In genomic region chr9:111866976-111867375, GRCh38 we compare ENCODE assay signal across 9 cellular contexts. TPM values are rescaled to one million over a fixed set of nuclear protein-coding genes. Genes with fewer than 3 reads are reported as not detected.
A peak's percentile ranks its signal among the peaks of the same experiment; 100 is the strongest.
DNase-seq lines count a peak whose midpoint lies in the region; ATAC-seq, FAIRE-seq and TF ChIP-seq lines count a peak whose summit lies in the region.
"Had no signal": no experiment of that assay in that cellular context is flagged by ENCODE, and none has a peak within 500 bp of the region (broad histone marks: within the 10 kb centered on the region; RNA-seq: fewer than 3 reads in every experiment).

No MANE protein-coding gene starts in this region.

- H4K8ac ChIP-seq in mesenchymal stem cell (ENCODE audit: low read length), result no peak overlapping the region

- no peaks in the 10 kb centered on the region for H3K79me2 ChIP-seq in K562 (ENCODE audit: control insufficient read depth, insufficient read depth, low read length)

- H3K9me3 ChIP-seq in K562 (replicated peaks; ENCODE audit: control insufficient read depth, insufficient read depth, low read depth, low read length), result no peaks in the 10 kb centered on the region
- peaks cover 5% of the 10 kb centered on the region for H3K9me3 ChIP-seq in mesenchymal stem cell (ENCODE audit: control insufficient read depth, low read length)
- H3K9me3 ChIP-seq: right lobe of liver had no signal

- H3K4ac ChIP-seq in mesenchymal stem cell (ENCODE audit: low read depth in 1 of 2, low read length in 2 of 2), result no peak overlapping the region

- no peak overlapping the region for H3K4me3 ChIP-seq in K562
- H3K4me3 ChIP-seq in mesenchymal stem cell (ENCODE audit: insufficient read depth in 1 of 2, low read depth in 1 of 2, low read length in 2 of 2), result no peak overlapping the region
- H3K4me3 ChIP-seq: right lobe of liver had no signal

- CTCF ChIA-PET in K562 (lab: Yijun Ruan, JAX; ENCODE audit: low intra/inter-chr PET ratio), result no interaction called here

- TF ChIP-seq EP300 in K562 (IDR thresholded peaks at IDR 0.05; ENCODE audit: low read length), result peak; percentile 51; the same call in 1 of the 2 replicates

- peak overlapping the region; percentile 52 for H2AFZ ChIP-seq in K562 (ENCODE audit: low read depth, low read length)
- H2AFZ ChIP-seq in mesenchymal stem cell (ENCODE audit: low read depth, low read length), result no peak overlapping the region

- no TSS peak for BruUV-seq in K562 (replicated peaks; lab: Mats Ljungman, UMichigan)

- H3K4me1 ChIP-seq in K562 (replicated peaks in 1 of 2; ENCODE audit: control insufficient read depth in 2 of 2, insufficient read depth in 2 of 2, low read length in 2 of 2) (peaks cover 0 to 8% of the 10 kb centered on the region in 2 experiments; a peak in 4 of 5 replicates), mesenchymal stem cell (ENCODE audit: control insufficient read depth, insufficient read depth, low read depth, low read length) (no peaks in the 10 kb centered on the region)
- H3K4me1 ChIP-seq: right lobe of liver had no signal

- H3K14ac ChIP-seq in mesenchymal stem cell (ENCODE audit: low read length in 2 of 2), result no peak overlapping the region

- H3K36me3 ChIP-seq in K562 (ENCODE audit: control insufficient read depth, insufficient read depth, low read length) (no peaks in the 10 kb centered on the region), mesenchymal stem cell (ENCODE audit: control insufficient read depth in 1 of 2, insufficient read depth in 2 of 2, low read depth in 1 of 2, low read length in 2 of 2) (no peaks in the 10 kb centered on the region)
- H3K36me3 ChIP-seq: right lobe of liver had no signal

- intact Hi-C loops in K562 (cut with micrococcal nuclease), result no loop called here

- no peak overlapping the region for H4K91ac ChIP-seq in mesenchymal stem cell (ENCODE audit: low read length)

- H3K23ac ChIP-seq in mesenchymal stem cell (ENCODE audit: low read length in 2 of 2), result no peak overlapping the region

- H2AK5ac ChIP-seq in mesenchymal stem cell (ENCODE audit: low read length, severe bottlenecking), result no peak overlapping the region

- no peak overlapping the region for H3K27ac ChIP-seq in K562 (ENCODE audit: extremely low read depth, low read depth, low read length)
- no peak overlapping the region for H3K27ac ChIP-seq in mesenchymal stem cell (ENCODE audit: low read length, poor library complexity, severe bottlenecking)
- H3K27ac ChIP-seq: right lobe of liver had no signal

- no peaks in the 10 kb centered on the region for H4K20me1 ChIP-seq in K562 (replicated peaks; ENCODE audit: control insufficient read depth, insufficient read depth, low read length)

- ATAC-seq in K562, result peak; percentile 86

- POLR2A ChIA-PET in K562 (lab: Yijun Ruan, JAX), result no interaction called here

- no peak overlapping the region for H3K18ac ChIP-seq in mesenchymal stem cell (ENCODE audit: low read depth in 1 of 2, low read length in 2 of 2)

- DNase-seq in EH (ENCODE audit: low read depth) (peak; percentile 87), M059J (ENCODE audit: low read depth) (peak; percentile 80), K562 (ENCODE audit: extremely low read depth in 1 of 4, low spot score in 3 of 4) (peak; percentile 20 to 44 (median 26)), mesenchymal stem cell (peak; percentile 78), NCI-H2196 (lab: John Stamatoyannopoulos, UW; ENCODE audit: unreplicated experiment) (no peak), inferior parietal cortex (ENCODE audit: extremely low spot score) (no peak), DMS153 treated with DMSO at 0.1 percent for 48 hours (lab: John Stamatoyannopoulos, UW; ENCODE audit: unreplicated experiment) (no peak), nucleus accumbens (lab: John Stamatoyannopoulos, UW) (no peak)
- DNase-seq: right lobe of liver had no signal

- H2BK12ac ChIP-seq in mesenchymal stem cell (ENCODE audit: low read length in 2 of 2), result no peak overlapping the region

- no peak for TF ChIP-seq CTCF in K562 (IDR thresholded peaks at IDR 0.05 in 2 of 3, conservative IDR thresholded peaks at IDR 0.05 in 1 of 3; ENCODE audit: insufficient read depth in 2 of 3, low read depth in 1 of 3, low read length in 3 of 3)

- in situ Hi-C loops in K562 (cut with MboI), result no loop called here

- no peak overlapping the region for H3K9ac ChIP-seq in K562 (ENCODE audit: insufficient read depth in 1 of 2, low read depth in 2 of 2, low read length in 2 of 2)
- H3K9ac ChIP-seq in mesenchymal stem cell (ENCODE audit: low read length), result no peak overlapping the region

- TF ChIP-seq RAD21 in K562 (CRISPR knock-in tag; conservative IDR thresholded peaks at IDR 0.05 in 1 of 2, IDR thresholded peaks at IDR 0.05 in 1 of 2), result no peak

- no peak overlapping the region for H2BK15ac ChIP-seq in mesenchymal stem cell (ENCODE audit: low read depth, poor library complexity, severe bottlenecking)

- no peak overlapping the region for H2BK120ac ChIP-seq in mesenchymal stem cell (ENCODE audit: low read depth, low read length)

- TF ChIP-seq POLR2A in K562 (conservative IDR thresholded peaks at IDR 0.05), result no peak

- H2BK5ac ChIP-seq in mesenchymal stem cell (ENCODE audit: low read depth, low read length, poor library complexity, severe bottlenecking), result no peak overlapping the region

- H3K27me3 ChIP-seq in K562 (ENCODE audit: control insufficient read depth in 2 of 2, insufficient read depth in 2 of 2, low read length in 2 of 2), result no peaks in the 10 kb centered on the region; a peak in 1 of 5 replicates
- H3K27me3 ChIP-seq in mesenchymal stem cell (ENCODE audit: control insufficient read depth in 1 of 2, insufficient read depth in 1 of 2, low read length in 2 of 2), result no peaks in the 10 kb centered on the region
- H3K27me3 ChIP-seq: right lobe of liver had no signal

- H3K4me2 ChIP-seq in K562 (ENCODE audit: insufficient read depth, low read length) (no peak overlapping the region), mesenchymal stem cell (ENCODE audit: low read length, poor library complexity, severe bottlenecking) (no peak overlapping the region)

- WGBS in K562 (ENCODE audit: insufficient coverage, low coverage, missing lambda C conversion rate), result 16% methylated on average over 5 of the region's 5 CpGs
- WGBS in mesenchymal stem cell, result 24% methylated on average over 4 of the region's 5 CpGs

- H3K9me1 ChIP-seq in K562 (ENCODE audit: control insufficient read depth, insufficient read depth, low read length), result no peaks in the 10 kb centered on the region

- H3K79me1 ChIP-seq in mesenchymal stem cell (replicated peaks; ENCODE audit: low read length, poor library complexity, severe bottlenecking), result no peaks in the 10 kb centered on the region

- FAIRE-seq in K562 (lab: Jason Lieb, UNC), result peak; percentile 81

TF ChIP-seq in K562, 482 proteins besides CTCF, POLR2A, EP300 and RAD21 (continues in another document):
- TF ChIP-seq SMARCA5 (IDR thresholded peaks at IDR 0.05), result no peak
- TF ChIP-seq, protein P1, sequence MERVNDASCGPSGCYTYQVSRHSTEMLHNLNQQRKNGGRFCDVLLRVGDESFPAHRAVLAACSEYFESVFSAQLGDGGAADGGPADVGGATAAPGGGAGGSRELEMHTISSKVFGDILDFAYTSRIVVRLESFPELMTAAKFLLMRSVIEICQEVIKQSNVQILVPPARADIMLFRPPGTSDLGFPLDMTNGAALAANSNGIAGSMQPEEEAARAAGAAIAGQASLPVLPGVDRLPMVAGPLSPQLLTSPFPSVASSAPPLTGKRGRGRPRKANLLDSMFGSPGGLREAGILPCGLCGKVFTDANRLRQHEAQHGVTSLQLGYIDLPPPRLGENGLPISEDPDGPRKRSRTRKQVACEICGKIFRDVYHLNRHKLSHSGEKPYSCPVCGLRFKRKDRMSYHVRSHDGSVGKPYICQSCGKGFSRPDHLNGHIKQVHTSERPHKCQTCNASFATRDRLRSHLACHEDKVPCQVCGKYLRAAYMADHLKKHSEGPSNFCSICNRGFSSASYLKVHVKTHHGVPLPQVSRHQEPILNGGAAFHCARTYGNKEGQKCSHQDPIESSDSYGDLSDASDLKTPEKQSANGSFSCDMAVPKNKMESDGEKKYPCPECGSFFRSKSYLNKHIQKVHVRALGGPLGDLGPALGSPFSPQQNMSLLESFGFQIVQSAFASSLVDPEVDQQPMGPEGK (CRISPR knock-in tag; IDR thresholded peaks at IDR 0.05; ENCODE audit: borderline replicate concordance), result no peak
- TF ChIP-seq EP400 (IDR thresholded peaks at IDR 0.05), result 0 out of 2 replicates have a peak, but pooled peaks have one; percentile 14
- TF ChIP-seq RAD51 (IDR thresholded peaks at IDR 0.05; ENCODE audit: borderline replicate concordance, low read depth), result no peak
- TF ChIP-seq ZNF133 (CRISPR knock-in tag; IDR thresholded peaks at IDR 0.05), result no peak
- TF ChIP-seq CBFB (CRISPR knock-in tag; IDR thresholded peaks at IDR 0.05), result no peak

RNA-seq across cellular contexts. Expression of gene UGCG, which starts 29.6 kb away (rescaled TPM):
- 74.1 and 99.2 TPM in 2 replicates for total RNA-seq in M059J (2014; rRNA removed; shearing (Covaris generic))
- 44.9 and 109 TPM in 2 replicates for total RNA-seq in K562 (2011; cell fraction: chromatin; rRNA removed; ENCODE audit: low replicate concordance)
- total RNA-seq in K562 (2011; cell fraction: nucleolus; rRNA removed), result 33.4 and 39.1 TPM in 2 replicates
- total RNA-seq in K562 (2011; cell fraction: nucleoplasm; rRNA removed), result 72.1 and 87.3 TPM in 2 replicates
- total RNA-seq in K562 (2014; rRNA removed) (21.6 and 22.2 TPM in 2 replicates), K562 (2014; rRNA removed; fragmentation: Illumina TruSeq; extraction: Trizol) (37.9 and 44.3 TPM in 2 replicates), K562 (2015; rRNA removed; fragmentation: Illumina TruSeq; extraction: Trizol) (26.2 and 26.6 TPM in 2 replicates), K562 (2021) (29.5 and 30.2 TPM in 2 replicates)
- polyA plus RNA-seq in K562 (2011; rRNA removed) (31.3 and 40.3 TPM in 2 replicates), K562 (2014; fragmentation: Illumina TruSeq; extraction: Trizol) (18.6 and 20.0 TPM in 2 replicates), K562 (2014; fragmentation: Nextera tagmentation; extraction: Ambion mirVana) (10 to 100 TPM; 29.2 to 31.9 TPM), K562 (2014; rRNA removed) (20.8 and 24.3 TPM in 2 replicates)
- polyA plus RNA-seq in K562 (2011; cell fraction: cytosol; rRNA removed), result 8.2 and 17.8 TPM in 2 replicates
- 15.1 and 24.8 TPM in 2 replicates for polyA plus RNA-seq in K562 (2011; cell fraction: nucleus; rRNA removed)
- polyA plus RNA-seq in K562 (2012), result 10.1 and 14.4 TPM in 2 replicates
- polyA minus RNA-seq in K562 (2011; rRNA and poly(A)+ RNA removed), result 55.0 and 55.6 TPM in 2 replicates
- 35.7 and 38.8 TPM in 2 replicates for polyA minus RNA-seq in K562 (2011; cell fraction: cytosol; rRNA and poly(A)+ RNA removed)
- 20.1 and 44.8 TPM in 2 replicates for polyA minus RNA-seq in K562 (2011; cell fraction: nucleus; rRNA and poly(A)+ RNA removed)
- polyA plus RNA-seq in mesenchymal stem cell (2013, experiment 1 of 2), result 44.2 TPM
- 45.8 TPM for polyA plus RNA-seq in mesenchymal stem cell (2013, experiment 2 of 2)

Comparison
In these comparisons a context has a peak if more than half of its experiments do, and no peak if none do; other contexts are left out.
1. DNase-seq: peak in EH (single experiment), M059J (single experiment), K562 (4 of 4) and mesenchymal stem cell (single experiment); none in NCI-H2196 (single experiment), inferior parietal cortex (single experiment), DMS153 treated with DMSO at 0.1 percent for 48 hours (single experiment) and nucleus accumbens (0 of 56).